Comparison of ENCODE assay signal across 7 cellular contexts in genomic region chrX:155997436-155997835, GRCh38. TPM values are rescaled to one million over a fixed set of nuclear protein-coding genes. Genes with fewer than 3 reads are reported as not detected.
DNase-seq lines count a peak whose midpoint lies in the region; ATAC-seq lines count a peak whose summit lies in the region.

IL9R (plus strand) TSS chrX:155997696; CDS start chrX:155997760, 64 bp downstream.

- H3K27me3 Mint-ChIP-seq in activated naive CD8-positive, alpha-beta T cell treated with anti-CD3 and anti-CD28 coated beads for 36 hours: no peaks in the 10 kb centered on the region

- H3K27ac Mint-ChIP-seq in activated naive CD8-positive, alpha-beta T cell treated with anti-CD3 and anti-CD28 coated beads for 36 hours: peak within 1 kb of the TSS; percentile 54

- in situ Hi-C loops in KBM-7 (cut with MboI; ENCODE audit: low pct_unique_long_range_greater_than_20kb, low sequenced_read_pairs): no loop called here

- peak; percentile 80 for ATAC-seq in GM21515 (IDR thresholded peaks at IDR 0.05; ENCODE audit: unreplicated experiment)
- peak; percentile 90 for ATAC-seq in stimulated activated naive CD8-positive, alpha-beta T cell treated with anti-CD3 and anti-CD28 coated beads, Interleukin-15, Interleukin-2, amounts not matched to agents 100 U/mL and 50 U/mL, for 24 hours

- DNase-seq in KBM-7: peak; percentile 94
- DNase-seq in activated naive CD8-positive, alpha-beta T cell treated with anti-CD3 and anti-CD28 coated beads for 36 hours: peak; percentile 69
- peak; percentile 68 for DNase-seq in stimulated activated naive CD8-positive, alpha-beta T cell treated with anti-CD3 and anti-CD28 coated beads, Interleukin-15, Interleukin-2, amounts not matched to agents 100 U/mL and 50 U/mL, for 24 hours
- no peak for DNase-seq in NCI-H748 treated with DMSO at 0.1 percent for 48 hours (lab: John Stamatoyannopoulos, UW)
- DNase-seq in NOMO-1 (lab: John Stamatoyannopoulos, UW; ENCODE audit: unreplicated experiment in 2 of 2): no peak
- DNase-seq in GM19238 (ENCODE audit: insufficient read length, low spot score): no peak

- peak within 1 kb of the TSS; percentile 32 for H3K4me3 Mint-ChIP-seq in activated naive CD8-positive, alpha-beta T cell treated with anti-CD3 and anti-CD28 coated beads for 36 hours

- H3K4me1 Mint-ChIP-seq in activated naive CD8-positive, alpha-beta T cell treated with anti-CD3 and anti-CD28 coated beads for 36 hours: peaks cover 12% of the 10 kb centered on the region

- no peaks in the 10 kb centered on the region for H3K9me3 Mint-ChIP-seq in activated naive CD8-positive, alpha-beta T cell treated with anti-CD3 and anti-CD28 coated beads for 36 hours

- H3K36me3 Mint-ChIP-seq in activated naive CD8-positive, alpha-beta T cell treated with anti-CD3 and anti-CD28 coated beads for 36 hours: no peaks in the 10 kb centered on the region

RNA-seq across cellular contexts. Expression of gene IL9R, which starts in this region (rescaled TPM):
- total RNA-seq in activated naive CD8-positive, alpha-beta T cell treated with anti-CD3 and anti-CD28 coated beads for 36 hours: 1 to 10 TPM; 1.4 to 1.5 TPM

Comparison
In these comparisons a context has a peak if more than half of its experiments do, and no peak if none do; other contexts are left out.
1. DNase-seq: peak in KBM-7 (single experiment), activated naive CD8-positive, alpha-beta T cell treated with anti-CD3 and anti-CD28 coated beads for 36 hours (single experiment) and stimulated activated naive CD8-positive, alpha-beta T cell treated with anti-CD3 and anti-CD28 coated beads, Interleukin-15, Interleukin-2, amounts not matched to agents 100 U/mL and 50 U/mL, for 24 hours (single experiment); none in NCI-H748 treated with DMSO at 0.1 percent for 48 hours (single experiment), NOMO-1 (0 of 2) and GM19238 (single experiment).